ENCODE assay signal across 18 cellular contexts in the genomic region with DNA sequence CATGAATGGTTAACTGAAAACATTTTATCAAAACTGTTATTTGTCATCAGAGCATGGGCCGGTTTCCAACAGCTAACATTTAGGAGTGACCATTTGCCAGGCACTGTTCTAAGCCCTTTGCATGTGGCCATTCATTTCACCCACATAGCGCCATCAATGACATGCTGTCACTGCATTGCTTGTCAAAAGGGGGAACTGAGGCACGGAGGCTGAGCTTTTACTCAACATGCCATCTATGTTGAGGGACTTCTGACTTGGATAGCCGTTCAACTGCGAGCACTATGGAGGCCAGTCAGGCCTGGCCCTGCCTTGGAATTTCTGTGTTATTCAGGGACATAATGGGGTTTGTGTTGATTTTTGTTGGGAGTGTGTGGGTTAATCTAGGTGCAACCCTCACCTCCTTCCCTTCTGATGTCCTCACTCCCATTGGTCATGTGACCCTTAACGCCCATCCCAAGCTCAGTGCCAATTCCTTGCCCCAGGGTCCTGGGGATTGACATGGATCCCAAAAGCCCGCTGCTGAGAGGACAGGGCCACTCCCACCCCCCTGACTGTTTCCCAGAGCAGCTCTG. TPM values are rescaled to one million over a fixed set of nuclear protein-coding genes. Genes with fewer than 3 reads are reported as not detected.
A peak's percentile ranks its signal among the peaks of the same experiment; 100 is the strongest.
DNase-seq lines count a peak whose midpoint lies in the region; ATAC-seq, FAIRE-seq and TF ChIP-seq lines count a peak whose summit lies in the region.
"Had no signal": no experiment of that assay in that cellular context is flagged by ENCODE, and none has a peak within 500 bp of the region (broad histone marks: within the 10 kb centered on the region; RNA-seq: fewer than 3 reads in every experiment).

No MANE protein-coding gene starts in this region.

- no peaks in the 10 kb centered on the region for H4K20me1 ChIP-seq in K562 (replicated peaks; ENCODE audit: control insufficient read depth, insufficient read depth, low read length)
- peaks cover 20% of the 10 kb centered on the region for H4K20me1 ChIP-seq in smooth muscle cell (ENCODE audit: low read depth)

- no peaks in the 10 kb centered on the region for H3K27me3 Mint-ChIP-seq in CD14-positive monocyte (ENCODE audit: low read depth in 3 of 3)
- no peaks in the 10 kb centered on the region for H3K27me3 Mint-ChIP-seq in naive thymus-derived CD8-positive, alpha-beta T cell

- H3K9me1 ChIP-seq in K562 (ENCODE audit: control insufficient read depth, insufficient read depth, low read length), result no peaks in the 10 kb centered on the region

- H3K9me3 ChIP-seq in K562 (replicated peaks; ENCODE audit: control insufficient read depth, insufficient read depth, low read depth, low read length) (no peaks in the 10 kb centered on the region), right lobe of liver (no peaks in the 10 kb centered on the region), smooth muscle cell (replicated peaks; ENCODE audit: low read depth) (no peaks in the 10 kb centered on the region)

- BruUV-seq in K562 (replicated peaks; lab: Mats Ljungman, UMichigan), result no TSS peak

- POLR2A ChIA-PET in K562 (lab: Yijun Ruan, JAX), result no interaction called here
- POLR2A ChIA-PET in naive thymus-derived CD8-positive, alpha-beta T cell (lab: Charles Lee), result no interaction called here

- DNase-seq in CD14-positive monocyte (ENCODE audit: low spot score) (no peak), K562 (ENCODE audit: extremely low read depth in 1 of 4, low spot score in 3 of 4) (no peak), right lobe of liver (no peak), smooth muscle cell (lab: John Stamatoyannopoulos, UW; ENCODE audit: unreplicated experiment) (no peak), NAMALWA (ENCODE audit: low spot score) (no peak), COR-L47 (lab: John Stamatoyannopoulos, UW) (no peak)
- DNase-seq in naive thymus-derived CD8-positive, alpha-beta T cell, result no peak
- no peak for DNase-seq in effector CD4-positive, alpha-beta T cell
- DNase-seq: activated CD4-positive, alpha-beta T cell treated with anti-CD3 and anti-CD28 coated beads, Interleukin-2, amount 50 U/mL, for 4 hours; activated T-cell treated with anti-CD3 and anti-CD28 coated beads, Interleukin-2, amount 50 U/mL, for 72 hours; amygdala; erythroblast; NCI-H1436 had no signal

- TF ChIP-seq POLR2A in K562 (conservative IDR thresholded peaks at IDR 0.05) (no peak), right lobe of liver (IDR thresholded peaks at IDR 0.05) (no peak)

- peaks cover 24% of the 10 kb centered on the region for H3K4me1 Mint-ChIP-seq in CD14-positive monocyte
- H3K4me1 Mint-ChIP-seq in naive thymus-derived CD8-positive, alpha-beta T cell, result no peaks in the 10 kb centered on the region

- CTCF ChIA-PET in K562 (lab: Yijun Ruan, JAX; ENCODE audit: low intra/inter-chr PET ratio), result no interaction called here

- H3K27ac ChIP-seq in K562 (ENCODE audit: extremely low read depth, low read depth, low read length), result no peak overlapping the region
- peak overlapping the region; percentile 69 to 91 (median 87) for H3K27ac ChIP-seq in right lobe of liver
- H3K27ac ChIP-seq in smooth muscle cell (ENCODE audit: low read depth), result peak overlapping the region; percentile 55
- H3K27ac ChIP-seq: SK-N-MC had no signal

- H3F3A ChIP-seq in smooth muscle cell (ENCODE audit: low read depth), result peaks cover 8% of the 10 kb centered on the region

- no peak for TF ChIP-seq RAD21 in K562 (CRISPR knock-in tag; conservative IDR thresholded peaks at IDR 0.05 in 1 of 2, IDR thresholded peaks at IDR 0.05 in 1 of 2)

- H3K9ac ChIP-seq in K562 (ENCODE audit: insufficient read depth in 1 of 2, low read depth in 2 of 2, low read length in 2 of 2) (no peak overlapping the region), smooth muscle cell (ENCODE audit: low read depth) (no peak overlapping the region)

- H3K36me3 Mint-ChIP-seq in CD14-positive monocyte, result peaks cover 25 to 30% of the 10 kb centered on the region in 2 donors
- no peaks in the 10 kb centered on the region for H3K36me3 Mint-ChIP-seq in naive thymus-derived CD8-positive, alpha-beta T cell

- intact Hi-C loops in CD14-positive monocyte (cut with micrococcal nuclease), result no loop called here
- intact Hi-C loops in K562 (cut with micrococcal nuclease), result no loop called here
- intact Hi-C loops in right lobe of liver (cut with DNase I), result loop anchor here in 1 of 2 donors (10.0 kb wide), 1 partner anchor 130 kb away; no protein-coding TSS in a partner anchor

- no peak for FAIRE-seq in K562 (lab: Jason Lieb, UNC)
- FAIRE-seq: GM18507, GM19239 had no signal

- no peaks in the 10 kb centered on the region for H3K36me3 ChIP-seq in K562 (ENCODE audit: control insufficient read depth, insufficient read depth, low read length)
- peaks cover 0 to 11% (median 4%) of the 10 kb centered on the region in 4 donors for H3K36me3 ChIP-seq in right lobe of liver
- H3K36me3 ChIP-seq in smooth muscle cell (ENCODE audit: low read depth), result peaks cover 10% of the 10 kb centered on the region

- H3K79me2 ChIP-seq in K562 (ENCODE audit: control insufficient read depth, insufficient read depth, low read length) (no peaks in the 10 kb centered on the region), smooth muscle cell (ENCODE audit: low read depth) (peaks cover 63% of the 10 kb centered on the region)

- no peak overlapping the region for H3K4me2 ChIP-seq in K562 (ENCODE audit: insufficient read depth, low read length)
- H3K4me2 ChIP-seq in smooth muscle cell, result no peak overlapping the region

- no peak for TF ChIP-seq CTCF in CD14-positive monocyte (IDR thresholded peaks at IDR 0.05)
- TF ChIP-seq CTCF in K562 (IDR thresholded peaks at IDR 0.05 in 2 of 3, conservative IDR thresholded peaks at IDR 0.05 in 1 of 3; ENCODE audit: insufficient read depth in 2 of 3, low read depth in 1 of 3, low read length in 3 of 3), result no peak
- TF ChIP-seq CTCF in right lobe of liver (IDR thresholded peaks at IDR 0.05), result no peak
- no peak for TF ChIP-seq CTCF in smooth muscle cell (IDR thresholded peaks at IDR 0.05; ENCODE audit: borderline replicate concordance, insufficient read depth, poor library complexity, severe bottlenecking)

- H2AFZ ChIP-seq in K562 (ENCODE audit: low read depth, low read length) (no peak overlapping the region), smooth muscle cell (ENCODE audit: low read depth) (no peak overlapping the region)

- TF ChIP-seq EP300 in K562 (IDR thresholded peaks at IDR 0.05; ENCODE audit: low read length), result no peak

- H3K27me3 ChIP-seq in K562 (ENCODE audit: control insufficient read depth in 2 of 2, insufficient read depth in 2 of 2, low read length in 2 of 2), result no peaks in the 10 kb centered on the region
- H3K27me3 ChIP-seq in right lobe of liver, result no peaks in the 10 kb centered on the region
- H3K27me3 ChIP-seq in smooth muscle cell (ENCODE audit: low read depth), result no peaks in the 10 kb centered on the region

- H3K4me3 ChIP-seq in K562 (no peak overlapping the region), right lobe of liver (no peak overlapping the region), smooth muscle cell (no peak overlapping the region)
- H3K4me3 ChIP-seq: SK-N-MC had no signal

- ATAC-seq in K562, result no peak
- ATAC-seq in right lobe of liver, result peak in 1 of 4 donors; percentile 4
- ATAC-seq in naive thymus-derived CD8-positive, alpha-beta T cell, result no peak
- ATAC-seq: activated T-cell treated with anti-CD3 and anti-CD28 coated beads, Interleukin-2, amount 50 U/mL, for 72 hours had no signal

- H3K9me3 Mint-ChIP-seq in CD14-positive monocyte, result peaks cover 10 to 23% (median 17%) of the 10 kb centered on the region in 7 donors
- H3K9me3 Mint-ChIP-seq in naive thymus-derived CD8-positive, alpha-beta T cell, result peaks cover 0 to 18% (median 0%) of the 10 kb centered on the region in 9 donors

- peak overlapping the region; percentile 55 to 83 (median 76) for H3K27ac Mint-ChIP-seq in CD14-positive monocyte
- H3K27ac Mint-ChIP-seq in naive thymus-derived CD8-positive, alpha-beta T cell, result no peak overlapping the region
- H3K27ac Mint-ChIP-seq: activated T-cell treated with anti-CD3 and anti-CD28 coated beads, Interleukin-2, amount 50 U/mL, for 72 hours had no signal

- in situ Hi-C loops in K562 (cut with MboI), result loop anchor here (5.0 kb wide), 1 partner anchor 133 kb away; no protein-coding TSS in a partner anchor

- H3K4me3 Mint-ChIP-seq in CD14-positive monocyte, result peak overlapping the region in 1 of 2 donors; percentile 48
- no peak overlapping the region for H3K4me3 Mint-ChIP-seq in naive thymus-derived CD8-positive, alpha-beta T cell
- H3K4me3 Mint-ChIP-seq: activated T-cell treated with anti-CD3 and anti-CD28 coated beads, Interleukin-2, amount 50 U/mL, for 72 hours; neural crest cell had no signal

- H3K4me1 ChIP-seq in K562 (replicated peaks in 1 of 2; ENCODE audit: control insufficient read depth in 2 of 2, insufficient read depth in 2 of 2, low read length in 2 of 2), result no peaks in the 10 kb centered on the region
- H3K4me1 ChIP-seq in right lobe of liver, result peaks cover 0 to 60% (median 22%) of the 10 kb centered on the region in 4 donors
- H3K4me1 ChIP-seq in smooth muscle cell (ENCODE audit: low read depth), result no peaks in the 10 kb centered on the region

- WGBS in K562 (ENCODE audit: insufficient coverage, low coverage, missing lambda C conversion rate), result 23% methylated on average over 7 of the region's 7 CpGs
- WGBS in right lobe of liver (ENCODE audit: insufficient coverage, low coverage, low lambda C conversion rate, missing lambda C conversion rate), result 6% methylated on average over 3 of the region's 7 CpGs
- WGBS in smooth muscle cell (ENCODE audit: low lambda C conversion rate), result 77% methylated on average over 7 of the region's 7 CpGs

RNA-seq across cellular contexts. Expression of gene IL1R1, which starts 12.7 kb away (rescaled TPM):
- 1 to 10 TPM; 1.8 to 2.7 TPM for polyA plus RNA-seq in CD14-positive monocyte
- total RNA-seq in K562 (2011; cell fraction: chromatin; rRNA removed; ENCODE audit: low replicate concordance), result 1.9 and 3.7 TPM in 2 replicates
- 0.83 and 0.92 TPM in 2 replicates for total RNA-seq in K562 (2011; cell fraction: nucleolus; rRNA removed)
- 2.3 and 4.2 TPM in 2 replicates for total RNA-seq in K562 (2011; cell fraction: nucleoplasm; rRNA removed)
- total RNA-seq in K562 (2014; rRNA removed), result 0.90 and 1.00 TPM in 2 replicates
- 1.4 and 2.2 TPM in 2 replicates for total RNA-seq in K562 (2014; rRNA removed; fragmentation: Illumina TruSeq; extraction: Trizol)
- 2.0 and 2.5 TPM in 2 replicates for total RNA-seq in K562 (2015; rRNA removed; fragmentation: Illumina TruSeq; extraction: Trizol)
- 1.6 and 2.5 TPM in 2 replicates for total RNA-seq in K562 (2021)
- 1.5 and 3.9 TPM in 2 replicates for polyA plus RNA-seq in K562 (2011; rRNA removed)
- 1.3 and 1.6 TPM in 2 replicates for polyA plus RNA-seq in K562 (2011; cell fraction: cytosol; rRNA removed)
- 0.83 and 1.3 TPM in 2 replicates for polyA plus RNA-seq in K562 (2011; cell fraction: nucleus; rRNA removed)
- 1.7 and 2.9 TPM in 2 replicates for polyA plus RNA-seq in K562 (2012)
- polyA plus RNA-seq in K562 (2014; fragmentation: Illumina TruSeq; extraction: Trizol), result 2.6 and 2.9 TPM in 2 replicates
- 1 to 10 TPM in 1 of 2 experiments, under 1 TPM in 1; 0.81 to 1.2 TPM for polyA plus RNA-seq in K562 (2014; fragmentation: Nextera tagmentation; extraction: Ambion mirVana)
- 1.6 and 2.5 TPM in 2 replicates for polyA plus RNA-seq in K562 (2014; rRNA removed)
- 1.5 and 2.4 TPM in 2 replicates for polyA minus RNA-seq in K562 (2011; rRNA and poly(A)+ RNA removed)
- 1.1 and 3.4 TPM in 2 replicates for polyA minus RNA-seq in K562 (2011; cell fraction: cytosol; rRNA and poly(A)+ RNA removed)
- 0.78 and 0.81 TPM in 2 replicates for polyA minus RNA-seq in K562 (2011; cell fraction: nucleus; rRNA and poly(A)+ RNA removed)
- 10 to 100 TPM; 40.8 to 67.6 (median 52.2) TPM for total RNA-seq in right lobe of liver
- total RNA-seq in smooth muscle cell, result 32.4 and 36.6 TPM in 2 replicates
- 20.0 and 26.8 TPM in 2 replicates for polyA plus RNA-seq in smooth muscle cell
- under 1 TPM in 1 of 2 experiments, not detected in 1; 0.29 TPM for total RNA-seq in naive thymus-derived CD8-positive, alpha-beta T cell
- polyA plus RNA-seq in naive thymus-derived CD8-positive, alpha-beta T cell, result not detected

RNA-seq across cellular contexts. Expression of gene IL1RL2, which starts 31.6 kb away (rescaled TPM):
- polyA plus RNA-seq in CD14-positive monocyte (under 1 TPM in 1 of 2 donors, not detected in 1; 0.07 TPM), K562 (2011; rRNA removed) (not detected in 2 replicates), K562 (2014; fragmentation: Illumina TruSeq; extraction: Trizol) (not detected in 2 replicates), K562 (2014; fragmentation: Nextera tagmentation; extraction: Ambion mirVana) (not detected), K562 (2014; rRNA removed) (not detected in 2 replicates), smooth muscle cell (0.10 and 1.2 TPM in 2 replicates)
- total RNA-seq in K562 (2011; cell fraction: chromatin; rRNA removed; ENCODE audit: low replicate concordance), result not detected in 2 replicates
- total RNA-seq in K562 (2011; cell fraction: nucleolus; rRNA removed), result not detected in 2 replicates
- not detected in 2 replicates for total RNA-seq in K562 (2011; cell fraction: nucleoplasm; rRNA removed)
- total RNA-seq in K562 (2014; rRNA removed) (not detected in 2 replicates), K562 (2014; rRNA removed; fragmentation: Illumina TruSeq; extraction: Trizol) (not detected in 2 replicates), K562 (2015; rRNA removed; fragmentation: Illumina TruSeq; extraction: Trizol) (not detected in 2 replicates), K562 (2021) (not detected in 2 replicates), right lobe of liver (1 to 10 TPM; 1.2 to 3.1 (median 2.3) TPM), smooth muscle cell (0.13 and 0.40 TPM in 2 replicates)
- not detected in 2 replicates for polyA plus RNA-seq in K562 (2011; cell fraction: cytosol; rRNA removed)
- polyA plus RNA-seq in K562 (2011; cell fraction: nucleus; rRNA removed), result not detected in 2 replicates
- not detected in 2 replicates for polyA plus RNA-seq in K562 (2012)
- polyA minus RNA-seq in K562 (2011; rRNA and poly(A)+ RNA removed), result not detected in 2 replicates
- polyA minus RNA-seq in K562 (2011; cell fraction: cytosol; rRNA and poly(A)+ RNA removed), result not detected in 2 replicates
- not detected in 2 replicates for polyA minus RNA-seq in K562 (2011; cell fraction: nucleus; rRNA and poly(A)+ RNA removed)
- total RNA-seq in naive thymus-derived CD8-positive, alpha-beta T cell, result not detected
- polyA plus RNA-seq in naive thymus-derived CD8-positive, alpha-beta T cell, result not detected
- total RNA-seq: NCI-H460, neural crest cell had no signal

Comparison
In these comparisons a context has a peak if more than half of its experiments do, and no peak if none do; other contexts are left out.
1. H3K27ac Mint-ChIP-seq: peak in CD14-positive monocyte (7 of 7); none in naive thymus-derived CD8-positive, alpha-beta T cell (0 of 10).